In genomic region chr7:123360631-123361030, GRCh38 we compare ENCODE assay signal across 26 cellular contexts.
DNase-seq lines count a peak whose midpoint lies in the region; ATAC-seq, FAIRE-seq and TF ChIP-seq lines count a peak whose summit lies in the region.
"Had no signal": no experiment of that assay in that cellular context is flagged by ENCODE, and none has a peak within 500 bp of the region (broad histone marks: within the 10 kb centered on the region; RNA-seq: fewer than 3 reads in every experiment).

No MANE protein-coding gene starts in this region.

- no peaks in the 10 kb centered on the region for H3K36me3 ChIP-seq in SK-N-MC (ENCODE audit: insufficient read depth, low read length)
- H3K36me3 ChIP-seq: BLaER1 treated with 17β-estradiol and CSF1 and Interleukin-3, amounts not matched to agents 10 nM and 100 nM had no signal

- H3K9me3 ChIP-seq in SK-N-MC (ENCODE audit: low read depth, low read length), result peaks cover 4% of the 10 kb centered on the region; the same call in 1 of the 2 replicates
- H3K9me3 ChIP-seq: BLaER1 treated with 17β-estradiol and CSF1 and Interleukin-3, amounts not matched to agents 10 nM and 100 nM; Caco-2 had no signal

- peak; percentile 53 to 59 for DNase-seq in NCI-H526 (lab: John Stamatoyannopoulos, UW)
- DNase-seq in NCI-H526 treated with DMSO at 0.1 percent for 48 hours (lab: John Stamatoyannopoulos, UW), result no peak
- DNase-seq in D721Med (ENCODE audit: insufficient read length, low spot score), result no peak
- no peak for DNase-seq in SK-N-MC (ENCODE audit: low read depth, low spot score)
- no peak for DNase-seq in HTR-8/SVneo (ENCODE audit: insufficient read length, low spot score)
- no peak for DNase-seq in ureter (ENCODE audit: low spot score)
- DNase-seq: 8988T; ACHN; Caco-2; Calu3; CD4-positive, alpha-beta T cell; CD8-positive, alpha-beta T cell; DMS 273 treated with DMSO at 0.1 percent for 48 hours; DMS153; DMS53; DMS79; DND-41; EL; GDM1 had no signal

- peak overlapping the region; percentile 84 for H3K27ac ChIP-seq in SK-N-MC
- H3K27ac ChIP-seq: BLaER1 treated with 17β-estradiol and CSF1 and Interleukin-3, amounts not matched to agents 10 nM and 100 nM; C4-2B had no signal

- FAIRE-seq in D721Med (lab: Jason Lieb, UNC) (peak; percentile 48), HTR-8/SVneo (lab: Jason Lieb, UNC) (no peak)
- FAIRE-seq: GM12878, GM12892, GM18507 had no signal

- no peak for TF ChIP-seq CTCF in D721Med (IDR thresholded peaks at IDR 0.05; ENCODE audit: insufficient read depth, missing control alignments)

- ATAC-seq in SK-N-SH treated with all-trans-retinoic acid at 6 μM for 48 hours, result no peak
- no peak for ATAC-seq in GM18907 (IDR thresholded peaks at IDR 0.05; ENCODE audit: unreplicated experiment)
- ATAC-seq: CD8-positive, alpha-beta T cell; GM12878 had no signal

- H3K4me3 ChIP-seq in SK-N-MC, result peak overlapping the region; percentile 36
- H3K4me3 ChIP-seq: BLaER1 treated with 17β-estradiol and CSF1 and Interleukin-3, amounts not matched to agents 10 nM and 100 nM; GM12878 had no signal

- no peak overlapping the region for H3K9ac ChIP-seq in SK-N-MC (ENCODE audit: insufficient read length)
- H3K9ac ChIP-seq: BLaER1 treated with 17β-estradiol and CSF1 and Interleukin-3, amounts not matched to agents 10 nM and 100 nM had no signal

TF ChIP-seq in SK-N-SH treated with all-trans-retinoic acid at 6 μM for 48 hours, 23 proteins besides CTCF, POLR2A, EP300 and RAD21:
- peak; percentile 96 for TF ChIP-seq GLIS3 (CRISPR knock-in tag; IDR thresholded peaks at IDR 0.05)
- no peak for TF ChIP-seq BACH2 (CRISPR knock-in tag; IDR thresholded peaks at IDR 0.05; ENCODE audit: borderline replicate concordance)
- TF ChIP-seq ESRRG (CRISPR knock-in tag; IDR thresholded peaks at IDR 0.05), result peak; percentile 68
- no peak; the same call in 1 of the 2 replicates for TF ChIP-seq ZFP3 (CRISPR knock-in tag; IDR thresholded peaks at IDR 0.05)
- TF ChIP-seq OSR1 (CRISPR knock-in tag; IDR thresholded peaks at IDR 0.05), result no peak
- TF ChIP-seq ZNF8 (CRISPR knock-in tag; IDR thresholded peaks at IDR 0.05), result peak; percentile 62
- no peak for TF ChIP-seq TOX (CRISPR knock-in tag; IDR thresholded peaks at IDR 0.05; ENCODE audit: borderline replicate concordance)
- TF ChIP-seq RARB (CRISPR knock-in tag; IDR thresholded peaks at IDR 0.05), result no peak
- TF ChIP-seq PPARA (CRISPR knock-in tag; IDR thresholded peaks at IDR 0.05; ENCODE audit: borderline replicate concordance), result 0 out of 2 replicates have a peak, but pooled peaks have one; percentile 4
- peak; percentile 97 for TF ChIP-seq CSRNP3 (CRISPR knock-in tag; IDR thresholded peaks at IDR 0.05)
- TF ChIP-seq CREB5 (CRISPR knock-in tag; IDR thresholded peaks at IDR 0.05; ENCODE audit: low read depth), result peak; percentile 93
- peak; percentile 74 for TF ChIP-seq PATZ1 (CRISPR knock-in tag; IDR thresholded peaks at IDR 0.05; ENCODE audit: borderline replicate concordance)
- 0 out of 2 replicates have a peak, but pooled peaks have one; percentile 65 for TF ChIP-seq ZNF565 (CRISPR knock-in tag; conservative IDR thresholded peaks at IDR 0.05; ENCODE audit: low read depth)
- TF ChIP-seq SNAI2 (CRISPR knock-in tag; IDR thresholded peaks at IDR 0.05), result peak; percentile 86; the same call in 1 of the 2 replicates
- TF ChIP-seq ZFP30 (CRISPR knock-in tag; IDR thresholded peaks at IDR 0.05), result no peak
- TF ChIP-seq ZC3H10 (CRISPR knock-in tag; IDR thresholded peaks at IDR 0.05), result no peak
- peak; percentile 92; the same call in 1 of the 2 replicates for TF ChIP-seq POU6F1 (CRISPR knock-in tag; IDR thresholded peaks at IDR 0.05; ENCODE audit: borderline replicate concordance, low read depth)
- no peak for TF ChIP-seq CSDC2 (CRISPR knock-in tag; IDR thresholded peaks at IDR 0.05)
- 0 out of 2 replicates have a peak, but pooled peaks have one; percentile 30 for TF ChIP-seq ARNTL (CRISPR knock-in tag; IDR thresholded peaks at IDR 0.05; ENCODE audit: borderline replicate concordance, low read depth)
- TF ChIP-seq TCF4 (CRISPR knock-in tag; IDR thresholded peaks at IDR 0.05; ENCODE audit: borderline replicate concordance), result peak; percentile 100
- peak; percentile 98 for TF ChIP-seq ISL1 (CRISPR knock-in tag; IDR thresholded peaks at IDR 0.05)
- peak; percentile 100 for TF ChIP-seq TSHZ2 (CRISPR knock-in tag; IDR thresholded peaks at IDR 0.05)
- TF ChIP-seq ZNF70 (CRISPR knock-in tag; IDR thresholded peaks at IDR 0.05), result peak; percentile 16; the same call in 1 of the 2 replicates

Comparison
In these comparisons a context has a peak if more than half of its experiments do, and no peak if none do; other contexts are left out.
1. DNase-seq: peak in NCI-H526 (2 of 2); none in NCI-H526 treated with DMSO at 0.1 percent for 48 hours (single experiment), D721Med (single experiment), SK-N-MC (single experiment), HTR-8/SVneo (single experiment) and ureter (single experiment).